23 cellular contexts compared by ENCODE assay signal in genomic region chrY:12292542-12292941, GRCh38.
DNase-seq lines count a peak whose midpoint lies in the region; ATAC-seq, FAIRE-seq and TF ChIP-seq lines count a peak whose summit lies in the region.
"Had no signal": no experiment of that assay in that cellular context is flagged by ENCODE, and none has a peak within 500 bp of the region (broad histone marks: within the 10 kb centered on the region; RNA-seq: fewer than 3 reads in every experiment).

No MANE protein-coding gene starts in this region.

- DNase-seq in GM19239 (ENCODE audit: insufficient read length, low spot score), result no peak
- peak; percentile 70 for DNase-seq in bronchial epithelial cell (ENCODE audit: low read depth)
- peak; percentile 42 to 53 for DNase-seq in foreskin keratinocyte
- DNase-seq in NCI-H1048 (lab: John Stamatoyannopoulos, UW), result no peak
- DNase-seq in glomerular visceral epithelial cell (ENCODE audit: extremely low spot score), result no peak
- DNase-seq: AML-193; CD4-positive, alpha-beta T cell; CD8-positive, alpha-beta T cell; COR-L47; DMS 273 treated with DMSO at 0.1 percent for 48 hours; DMS153; DMS53; DMS79; DND-41; EL; GDM1 had no signal

- H3K27me3 ChIP-seq in bronchial epithelial cell (ENCODE audit: control insufficient read depth, insufficient read depth, low read length) (no peaks in the 10 kb centered on the region), foreskin keratinocyte (no peaks in the 10 kb centered on the region)
- H3K27me3 ChIP-seq: BLaER1 treated with 17β-estradiol and CSF1 and Interleukin-3, amounts not matched to agents 10 nM and 100 nM had no signal

- peaks cover 2% of the 10 kb centered on the region for H3K4me1 ChIP-seq in foreskin keratinocyte
- H3K4me1 ChIP-seq: A549; BLaER1 treated with 17β-estradiol and CSF1 and Interleukin-3, amounts not matched to agents 10 nM and 100 nM had no signal

- H3K27ac ChIP-seq in foreskin keratinocyte, result no peak overlapping the region
- H3K27ac ChIP-seq: 22Rv1; A549; BLaER1 treated with 17β-estradiol and CSF1 and Interleukin-3, amounts not matched to agents 10 nM and 100 nM; C4-2B had no signal

- TF ChIP-seq CTCF in bronchial epithelial cell (IDR thresholded peaks at IDR 0.05; ENCODE audit: insufficient read depth, low read length, severe bottlenecking) (no peak), foreskin keratinocyte (conservative IDR thresholded peaks at IDR 0.05) (peak; percentile 14)

- no peaks in the 10 kb centered on the region for H3K36me3 ChIP-seq in bronchial epithelial cell (ENCODE audit: control insufficient read depth, insufficient read depth, low read length)
- H3K36me3 ChIP-seq: BLaER1 treated with 17β-estradiol and CSF1 and Interleukin-3, amounts not matched to agents 10 nM and 100 nM had no signal

- no peak for ATAC-seq in foreskin keratinocyte
- ATAC-seq: A549; CD8-positive, alpha-beta T cell; GM12878 had no signal

- FAIRE-seq in GM19239 (lab: Jason Lieb, UNC), result peak; percentile 66
- no peak for FAIRE-seq in bronchial epithelial cell (lab: Jason Lieb, UNC)
- FAIRE-seq: A549, GM12878, GM12892, GM18507 had no signal

- no peak overlapping the region for H3K4me3 ChIP-seq in bronchial epithelial cell (ENCODE audit: low read depth, low read length)
- H3K4me3 ChIP-seq: A549; BLaER1 treated with 17β-estradiol and CSF1 and Interleukin-3, amounts not matched to agents 10 nM and 100 nM; GM12878 had no signal

Comparison
In these comparisons a context has a peak if more than half of its experiments do, and no peak if none do; other contexts are left out.
1. DNase-seq: peak in bronchial epithelial cell (single experiment) and foreskin keratinocyte (2 of 2); none in GM19239 (single experiment), NCI-H1048 (single experiment) and glomerular visceral epithelial cell (single experiment).